Comparison of ENCODE assay signal across 12 cellular contexts in genomic region chr19:54172413-54172763, GRCh38. TPM values are rescaled to one million over a fixed set of nuclear protein-coding genes. Genes with fewer than 3 reads are reported as not detected.
A peak's percentile ranks its signal among the peaks of the same experiment; 100 is the strongest.
DNase-seq lines count a peak whose midpoint lies in the region; ATAC-seq and TF ChIP-seq lines count a peak whose summit lies in the region.
"Had no signal": no experiment of that assay in that cellular context is flagged by ENCODE, and none has a peak within 500 bp of the region (broad histone marks: within the 10 kb centered on the region; RNA-seq: fewer than 3 reads in every experiment).

No MANE protein-coding gene starts in this region.

- no peak overlapping the region for H3K27ac Mint-ChIP-seq in neural crest cell (ENCODE audit: unreplicated experiment)
- H3K27ac Mint-ChIP-seq: activated T-cell treated with anti-CD3 and anti-CD28 coated beads, Interleukin-2, amount 50 U/mL, for 72 hours had no signal

- DNase-seq in NCI-H510A (lab: John Stamatoyannopoulos, UW), result peak; percentile 51
- no peak for DNase-seq in neural crest cell (ENCODE audit: low read depth, low spot score)
- DNase-seq in DMS79 treated with DMSO at 0.1 percent for 48 hours (lab: John Stamatoyannopoulos, UW), result no peak
- DNase-seq in GM10266 (ENCODE audit: extremely low spot score), result no peak
- DNase-seq: activated T-cell treated with anti-CD3 and anti-CD28 coated beads, Interleukin-2, amount 50 U/mL, for 72 hours; AML-193; naive thymus-derived CD8-positive, alpha-beta T cell had no signal

- no peaks in the 10 kb centered on the region for H3K27me3 ChIP-seq in BLaER1 treated with 17β-estradiol and CSF1 and Interleukin-3, amounts not matched to agents 10 nM and 100 nM

- peaks cover 40 to 57% (median 50%) of the 10 kb centered on the region in 10 experiments for H3K4me1 ChIP-seq in BLaER1 treated with 17β-estradiol and CSF1 and Interleukin-3, amounts not matched to agents 10 nM and 100 nM

- peaks cover 0 to 48% (median 11%) of the 10 kb centered on the region in 11 experiments; a peak in 11 of 22 replicates for H4K20me1 ChIP-seq in BLaER1 treated with 17β-estradiol and CSF1 and Interleukin-3, amounts not matched to agents 10 nM and 100 nM

- no peak for TF ChIP-seq CTCF in neural crest cell (conservative IDR thresholded peaks at IDR 0.05)
- no peak for TF ChIP-seq CTCF in GM10266 (IDR thresholded peaks at IDR 0.05; ENCODE audit: control insufficient read depth, insufficient read depth, low read depth, missing control alignments)

- H3K36me3 Mint-ChIP-seq in neural crest cell (ENCODE audit: low read depth), result no peaks in the 10 kb centered on the region

- peak overlapping the region; percentile 51 to 80 (median 67); a peak in 19 of 22 replicates for H3K4me2 ChIP-seq in BLaER1 treated with 17β-estradiol and CSF1 and Interleukin-3, amounts not matched to agents 10 nM and 100 nM

- peaks cover 19 to 35% (median 23%) of the 10 kb centered on the region in 11 experiments for H3K36me3 ChIP-seq in BLaER1 treated with 17β-estradiol and CSF1 and Interleukin-3, amounts not matched to agents 10 nM and 100 nM

- peak overlapping the region; percentile 69 for H3K4me3 Mint-ChIP-seq in neural crest cell
- H3K4me3 Mint-ChIP-seq: activated T-cell treated with anti-CD3 and anti-CD28 coated beads, Interleukin-2, amount 50 U/mL, for 72 hours; naive thymus-derived CD8-positive, alpha-beta T cell had no signal

- no peaks in the 10 kb centered on the region for H3K4me1 Mint-ChIP-seq in neural crest cell

- no peak overlapping the region for H3K4me3 ChIP-seq in BLaER1 treated with 17β-estradiol and CSF1 and Interleukin-3, amounts not matched to agents 10 nM and 100 nM

- H3K27me3 Mint-ChIP-seq in neural crest cell (ENCODE audit: low read depth), result peaks cover 10% of the 10 kb centered on the region
- H3K27me3 Mint-ChIP-seq: naive thymus-derived CD8-positive, alpha-beta T cell had no signal

- H3K9me3 ChIP-seq in BLaER1 treated with 17β-estradiol and CSF1 and Interleukin-3, amounts not matched to agents 10 nM and 100 nM (replicated peaks in 1 of 11), result no peaks in the 10 kb centered on the region

- no peaks in the 10 kb centered on the region for H3K9me3 Mint-ChIP-seq in neural crest cell
- H3K9me3 Mint-ChIP-seq: activated T-cell treated with anti-CD3 and anti-CD28 coated beads, Interleukin-2, amount 50 U/mL, for 72 hours; naive thymus-derived CD8-positive, alpha-beta T cell had no signal

- ATAC-seq in esophagus mucosa, result peak; percentile 11
- ATAC-seq in HG03108 (IDR thresholded peaks at IDR 0.05; ENCODE audit: unreplicated experiment), result no peak
- ATAC-seq in HG03196 (IDR thresholded peaks at IDR 0.05; ENCODE audit: unreplicated experiment), result no peak
- ATAC-seq: activated T-cell treated with anti-CD3 and anti-CD28 coated beads, Interleukin-2, amount 50 U/mL, for 72 hours had no signal

- 0 out of 22 replicates have a peak overlapping the region, but pooled peaks of 1 of the 11 experiments have one; percentile 22 for H3K27ac ChIP-seq in BLaER1 treated with 17β-estradiol and CSF1 and Interleukin-3, amounts not matched to agents 10 nM and 100 nM

- peak overlapping the region in 3 of 11 experiments; percentile 6 to 52 (median 25); a peak in 3 of 22 replicates for H3K9ac ChIP-seq in BLaER1 treated with 17β-estradiol and CSF1 and Interleukin-3, amounts not matched to agents 10 nM and 100 nM

RNA-seq across cellular contexts. Expression of gene TMC4, which starts 0.6 kb away (rescaled TPM):
- total RNA-seq in esophagus mucosa (36.5 TPM), neural crest cell (0.28 TPM in 1 of 2 replicates, not detected in the other)
- total RNA-seq: naive thymus-derived CD8-positive, alpha-beta T cell; RPMI7951 had no signal

RNA-seq across cellular contexts. Expression of gene LENG1, which starts 12.9 kb away (rescaled TPM):
- 3.7 TPM for total RNA-seq in esophagus mucosa
- 5.1 and 5.9 TPM in 2 replicates for total RNA-seq in neural crest cell

RNA-seq across cellular contexts. Expression of gene MBOAT7, which starts 17.0 kb away (rescaled TPM):
- total RNA-seq in esophagus mucosa (36.7 TPM), neural crest cell (74.2 and 76.5 TPM in 2 replicates)

RNA-seq across cellular contexts. Expression of gene TSEN34, which starts 18.7 kb away (rescaled TPM):
- total RNA-seq in esophagus mucosa (36.1 TPM), neural crest cell (66.2 and 67.9 TPM in 2 replicates)

RNA-seq across cellular contexts. Expression of gene RPS9, which starts 28.3 kb away (rescaled TPM):
- total RNA-seq in esophagus mucosa (1,727 TPM), neural crest cell (1,439 and 1,464 TPM in 2 replicates)

Comparison
In these comparisons a context has a peak if more than half of its experiments do, and no peak if none do; other contexts are left out.
1. RNA of gene TMC4, which starts 0.6 kb away (total RNA-seq): 36.5 TPM in esophagus mucosa (single experiment); 0.28 TPM in neural crest cell; every median in the first group is over 10 times any median in the second.